ENCODE assay signal across 1 cellular context in genomic region chr12:4031703-4032291, GRCh38.
TF ChIP-seq lines count a peak whose summit lies in the region.

No MANE protein-coding gene starts in this region.

TF ChIP-seq in HCT116, 20 proteins besides CTCF, POLR2A, EP300 and RAD21 (continued from another document):
- no peak for TF ChIP-seq ZNF274 (IDR thresholded peaks at IDR 0.05; ENCODE audit: low read depth, low read length)
- no peak for TF ChIP-seq JUND (IDR thresholded peaks at IDR 0.05)
- no peak for TF ChIP-seq CEBPB (IDR thresholded peaks at IDR 0.05; ENCODE audit: low read depth)
- no peak for TF ChIP-seq ELF1 (IDR thresholded peaks at IDR 0.05; ENCODE audit: borderline replicate concordance, low read depth)
- no peak for TF ChIP-seq EZH2phosphoT487 (IDR thresholded peaks at IDR 0.05; ENCODE audit: borderline replicate concordance)
- no peak for TF ChIP-seq SRF (IDR thresholded peaks at IDR 0.05; ENCODE audit: low read depth)
- TF ChIP-seq FOSL1 (IDR thresholded peaks at IDR 0.05; ENCODE audit: low read depth), result no peak
- TF ChIP-seq, protein P1, sequence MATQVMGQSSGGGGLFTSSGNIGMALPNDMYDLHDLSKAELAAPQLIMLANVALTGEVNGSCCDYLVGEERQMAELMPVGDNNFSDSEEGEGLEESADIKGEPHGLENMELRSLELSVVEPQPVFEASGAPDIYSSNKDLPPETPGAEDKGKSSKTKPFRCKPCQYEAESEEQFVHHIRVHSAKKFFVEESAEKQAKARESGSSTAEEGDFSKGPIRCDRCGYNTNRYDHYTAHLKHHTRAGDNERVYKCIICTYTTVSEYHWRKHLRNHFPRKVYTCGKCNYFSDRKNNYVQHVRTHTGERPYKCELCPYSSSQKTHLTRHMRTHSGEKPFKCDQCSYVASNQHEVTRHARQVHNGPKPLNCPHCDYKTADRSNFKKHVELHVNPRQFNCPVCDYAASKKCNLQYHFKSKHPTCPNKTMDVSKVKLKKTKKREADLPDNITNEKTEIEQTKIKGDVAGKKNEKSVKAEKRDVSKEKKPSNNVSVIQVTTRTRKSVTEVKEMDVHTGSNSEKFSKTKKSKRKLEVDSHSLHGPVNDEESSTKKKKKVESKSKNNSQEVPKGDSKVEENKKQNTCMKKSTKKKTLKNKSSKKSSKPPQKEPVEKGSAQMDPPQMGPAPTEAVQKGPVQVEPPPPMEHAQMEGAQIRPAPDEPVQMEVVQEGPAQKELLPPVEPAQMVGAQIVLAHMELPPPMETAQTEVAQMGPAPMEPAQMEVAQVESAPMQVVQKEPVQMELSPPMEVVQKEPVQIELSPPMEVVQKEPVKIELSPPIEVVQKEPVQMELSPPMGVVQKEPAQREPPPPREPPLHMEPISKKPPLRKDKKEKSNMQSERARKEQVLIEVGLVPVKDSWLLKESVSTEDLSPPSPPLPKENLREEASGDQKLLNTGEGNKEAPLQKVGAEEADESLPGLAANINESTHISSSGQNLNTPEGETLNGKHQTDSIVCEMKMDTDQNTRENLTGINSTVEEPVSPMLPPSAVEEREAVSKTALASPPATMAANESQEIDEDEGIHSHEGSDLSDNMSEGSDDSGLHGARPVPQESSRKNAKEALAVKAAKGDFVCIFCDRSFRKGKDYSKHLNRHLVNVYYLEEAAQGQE (IDR thresholded peaks at IDR 0.05; ENCODE audit: low read depth), result no peak
- TF ChIP-seq YY1 (IDR thresholded peaks at IDR 0.05; ENCODE audit: extremely low read depth, insufficient replicate concordance, low read depth, low read length), result no peak
- TF ChIP-seq POLR2AphosphoS5 (IDR thresholded peaks at IDR 0.05; ENCODE audit: low read depth, low read length), result no peak
- TF ChIP-seq SP1 (IDR thresholded peaks at IDR 0.05; ENCODE audit: low read depth), result no peak
